Comparison of ENCODE assay signal across 9 cellular contexts in genomic region chr2:78218066-78218465, GRCh38.
"Had no signal": no experiment of that assay in that cellular context is flagged by ENCODE, and none has a peak within 500 bp of the region (broad histone marks: within the 10 kb centered on the region; RNA-seq: fewer than 3 reads in every experiment).

No MANE protein-coding gene starts in this region.

- H3K4me3 Mint-ChIP-seq: HFFc6, IgD-negative memory B cell had no signal

- H3K27ac ChIP-seq: HL-60, KMS-11 had no signal

- H3K36me3 ChIP-seq: HAP-1 had no signal

- H3K4me2 ChIP-seq: KMS-11 had no signal

- ATAC-seq: HCT116 had no signal

- H3K27ac Mint-ChIP-seq: HFFc6, IgD-negative memory B cell had no signal

- H3K4me3 ChIP-seq: HAP-1 had no signal

- H3K9ac ChIP-seq: KMS-11 had no signal

- DNase-seq: GOT3, H7, HFFc6, KBM-7 had no signal

- H3K27me3 Mint-ChIP-seq: IgD-negative memory B cell had no signal

- H3K9me3 ChIP-seq: HAP-1 had no signal
